28 cellular contexts compared by ENCODE assay signal in the genomic region with DNA sequence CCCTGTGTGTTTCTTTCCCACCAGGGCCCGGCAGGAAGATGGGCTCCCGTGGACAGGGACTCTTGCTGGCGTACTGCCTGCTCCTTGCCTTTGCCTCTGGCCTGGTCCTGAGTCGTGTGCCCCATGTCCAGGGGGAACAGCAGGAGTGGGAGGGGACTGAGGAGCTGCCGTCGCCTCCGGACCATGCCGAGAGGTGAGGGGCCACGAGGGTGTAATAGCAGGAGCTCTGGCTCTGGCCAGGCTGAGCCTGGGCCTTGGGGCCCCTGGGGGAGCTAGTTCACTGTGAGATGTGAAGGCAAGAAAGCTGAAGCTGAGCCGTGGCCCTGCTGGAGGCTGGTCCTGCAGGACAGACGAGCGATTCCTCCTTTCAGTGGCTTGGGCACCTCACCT. TPM values are rescaled to one million over a fixed set of nuclear protein-coding genes. Genes with fewer than 3 reads are reported as not detected.
"Had no signal": no experiment of that assay in that cellular context is flagged by ENCODE, and none has a peak within 500 bp of the region (broad histone marks: within the 10 kb centered on the region; RNA-seq: fewer than 3 reads in every experiment).

No MANE protein-coding gene starts in this region.

- H3K27ac ChIP-seq: breast epithelium, esophagus squamous epithelium had no signal

- H3K36me3 ChIP-seq: breast epithelium had no signal

- ATAC-seq: activated naive CD8-positive, alpha-beta T cell treated with anti-CD3 and anti-CD28 coated beads, Interleukin-2, amount 50 U/mL, for 24 hours; naive thymus-derived CD8-positive, alpha-beta T cell; sciatic nerve; SK-N-SH treated with all-trans-retinoic acid at 6 μM for 48 hours; stimulated activated memory B cell treated with anti-CD40 and anti-IgM and Interleukin-4, amounts not matched to agents 10 μg/mL and 1 μg/mL and 100 μg/mL, for 72 hours; stimulated activated naive CD8-positive, alpha-beta T cell treated with anti-CD3 and anti-CD28 coated beads, Interleukin-15, amount 100 ng/mL, for 72 hours; T-helper 17 cell; WTC11 had no signal

- H3K4me3 ChIP-seq: breast epithelium, esophagus squamous epithelium had no signal

- H3K27me3 ChIP-seq: breast epithelium had no signal

- DNase-seq: activated CD4-positive, alpha-beta memory T cell treated with anti-CD3 and anti-CD28 coated beads, Interleukin-2, amount 10 ng/mL, durations not matched to agents 7 days and 5 days; activated CD4-positive, alpha-beta T cell treated with anti-CD3 and anti-CD28 coated beads for 1 hour; activated CD4-positive, alpha-beta T cell treated with anti-CD3 and anti-CD28 coated beads, Interleukin-2, amount 10 ng/mL, durations not matched to agents 7 days and 5 days; activated CD8-positive, alpha-beta memory T cell treated with anti-CD3 and anti-CD28 coated beads, Interleukin-2, amount 50 U/mL, for 48 hours; activated naive CD8-positive, alpha-beta T cell treated with anti-CD3 and anti-CD28 coated beads, Interleukin-2, amount 50 U/mL, for 24 hours; activated T-cell treated with anti-CD3 and anti-CD28 coated beads, Interleukin-2, amount 50 U/mL, for 24 hours; amygdala; dermis blood vessel endothelial cell; effector CD4-positive, alpha-beta T cell; esophagus squamous epithelium; foreskin melanocyte; kidney glomerular epithelial cell; midbrain; naive thymus-derived CD8-positive, alpha-beta T cell; small intestine; stimulated activated CD4-positive, alpha-beta T cell treated with anti-CD3 and anti-CD28 coated beads, Interleukin-1b, Interleukin-23, amount 100 ng/mL, for 48 hours; stimulated activated CD4-positive, alpha-beta T cell treated with anti-CD3 and anti-CD28 coated beads, Interleukin-4, amount 100 ng/mL, for 4 hours; stimulated activated CD8-positive, alpha-beta memory T cell treated with anti-CD3 and anti-CD28 coated beads, Interleukin-4, amount 100 ng/mL, for 48 hours; stimulated activated naive CD8-positive, alpha-beta T cell treated with anti-CD3 and anti-CD28 coated beads, Interleukin-15, amount 100 ng/mL, for 72 hours; substantia nigra; T-helper 17 cell; T1000 had no signal

- FAIRE-seq: colon, small intestine had no signal

- H3K4me1 ChIP-seq: breast epithelium had no signal

- H3K9me3 ChIP-seq: breast epithelium, esophagus squamous epithelium had no signal

RNA-seq across cellular contexts. Expression of a gene that starts 20.0 kb away (rescaled TPM):
- polyA plus RNA-seq: naive thymus-derived CD8-positive, alpha-beta T cell had no signal
